ENCODE assay signal across 8 cellular contexts in genomic region chr6:133707456-133707855, GRCh38.
DNase-seq lines count a peak whose midpoint lies in the region; ATAC-seq and TF ChIP-seq lines count a peak whose summit lies in the region.

No MANE protein-coding gene starts in this region.

- WGBS in SK-N-SH (ENCODE audit: low lambda C conversion rate): 19% methylated on average over 4 of the region's 4 CpGs
- WGBS in gastroesophageal sphincter (ENCODE audit: low coverage in 1 of 2), 2 donors: 14 to 52% methylated on average over 4 of the region's 4 CpGs

- no peaks in the 10 kb centered on the region for H3K79me2 ChIP-seq in SK-N-SH (ENCODE audit: insufficient read depth)

- H3K27ac ChIP-seq in SK-N-SH (ENCODE audit: low read depth in 2 of 2, low read length in 1 of 2): no peak overlapping the region
- H3K27ac ChIP-seq in gastroesophageal sphincter: no peak overlapping the region

- no peak overlapping the region for H2AFZ ChIP-seq in SK-N-SH (ENCODE audit: low read depth)

- H3K4me3 ChIP-seq in NB4 (ENCODE audit: low read depth, low read length) (no peak overlapping the region), choroid plexus epithelial cell (ENCODE audit: low read depth, low read length) (no peak overlapping the region), SK-N-SH (ENCODE audit: low read depth in 2 of 2, low read length in 1 of 2) (no peak overlapping the region), gastroesophageal sphincter (no peak overlapping the region)

- no peak for TF ChIP-seq POLR2A in NB4 (IDR thresholded peaks at IDR 0.05; ENCODE audit: extremely low read depth, insufficient read length)
- no peak for TF ChIP-seq POLR2A in gastroesophageal sphincter (IDR thresholded peaks at IDR 0.05)

- no peaks in the 10 kb centered on the region for H3F3A ChIP-seq in SK-N-SH (replicated peaks; ENCODE audit: insufficient read depth)

- no peak overlapping the region for H3K9ac ChIP-seq in SK-N-SH

- CTCF ChIA-PET in SK-N-SH (lab: Yijun Ruan, JAX): no interaction called here

- POLR2A ChIA-PET in SK-N-SH (lab: Yijun Ruan, JAX): no interaction called here

- no peaks in the 10 kb centered on the region; the same call in 1 of the 2 replicates for H3K27me3 ChIP-seq in SK-N-SH (ENCODE audit: insufficient read depth)
- H3K27me3 ChIP-seq in gastroesophageal sphincter: no peaks in the 10 kb centered on the region

- no peak for TF ChIP-seq CTCF in AG09319 (IDR thresholded peaks at IDR 0.05; ENCODE audit: low read depth, low read length)
- TF ChIP-seq CTCF in NB4 (IDR thresholded peaks at IDR 0.05; ENCODE audit: low read depth, low read length): no peak
- no peak for TF ChIP-seq CTCF in choroid plexus epithelial cell (conservative IDR thresholded peaks at IDR 0.05; ENCODE audit: low read depth, low read length)
- TF ChIP-seq CTCF in SK-N-SH (IDR thresholded peaks at IDR 0.05): no peak
- no peak for TF ChIP-seq CTCF in gastroesophageal sphincter (IDR thresholded peaks at IDR 0.05)

- no peak for TF ChIP-seq RAD21 in SK-N-SH (IDR thresholded peaks at IDR 0.05; ENCODE audit: low read length)

- H3K9me3 ChIP-seq in SK-N-SH (no peaks in the 10 kb centered on the region), gastroesophageal sphincter (no peaks in the 10 kb centered on the region)

- ATAC-seq in GM19467 (IDR thresholded peaks at IDR 0.05; ENCODE audit: unreplicated experiment) (peak; percentile 53), gastroesophageal sphincter (no peak)

- no peak for TF ChIP-seq EP300 in SK-N-SH (IDR thresholded peaks at IDR 0.05; ENCODE audit: borderline replicate concordance in 1 of 2, low read depth in 1 of 2, low read length in 1 of 2)
- TF ChIP-seq EP300 in gastroesophageal sphincter (IDR thresholded peaks at IDR 0.05): no peak

- H3K36me3 ChIP-seq in SK-N-SH (replicated peaks in 1 of 2; ENCODE audit: control insufficient read depth in 1 of 2, insufficient read depth in 2 of 2, low read length in 1 of 2): no peaks in the 10 kb centered on the region
- no peaks in the 10 kb centered on the region for H3K36me3 ChIP-seq in gastroesophageal sphincter

- DNase-seq in AG09319 (ENCODE audit: extremely low read depth, low read depth) (peak; percentile 73), NB4 (ENCODE audit: low read depth) (peak; percentile 43), choroid plexus epithelial cell (ENCODE audit: low read depth) (peak; percentile 91), RKO (ENCODE audit: low spot score) (no peak), retina (no peak), SK-N-SH (no peak)

- no peaks in the 10 kb centered on the region for H4K20me1 ChIP-seq in SK-N-SH (ENCODE audit: insufficient read depth)

- H3K4me1 ChIP-seq in SK-N-SH (ENCODE audit: control insufficient read depth in 1 of 2, insufficient read depth in 2 of 2, low read depth in 1 of 2, low read length in 1 of 2) (no peaks in the 10 kb centered on the region), gastroesophageal sphincter (no peaks in the 10 kb centered on the region)

- H3K9me2 ChIP-seq in SK-N-SH: no peaks in the 10 kb centered on the region

- no peak overlapping the region for H3K4me2 ChIP-seq in SK-N-SH

TF ChIP-seq in SK-N-SH, 30 proteins besides CTCF, POLR2A, EP300 and RAD21:
- TF ChIP-seq PBX3 (IDR thresholded peaks at IDR 0.05): no peak
- no peak for TF ChIP-seq IRF3 (IDR thresholded peaks at IDR 0.05; ENCODE audit: low read depth, low read length)
- no peak for TF ChIP-seq POLR2AphosphoS5 (IDR thresholded peaks at IDR 0.05; ENCODE audit: low read depth, low read length)
- TF ChIP-seq TCF12 (IDR thresholded peaks at IDR 0.05): no peak
- TF ChIP-seq RXRA (IDR thresholded peaks at IDR 0.05; ENCODE audit: borderline replicate concordance, low read depth): no peak
- no peak for TF ChIP-seq FOXM1 (IDR thresholded peaks at IDR 0.05; ENCODE audit: low read depth)
- no peak for TF ChIP-seq FOXJ3 (CRISPR knock-in tag; IDR thresholded peaks at IDR 0.05)
- TF ChIP-seq RCOR1 (IDR thresholded peaks at IDR 0.05; ENCODE audit: low read length): no peak
- no peak for TF ChIP-seq ZBTB33 (IDR thresholded peaks at IDR 0.05; ENCODE audit: borderline replicate concordance, low read depth)
- no peak for TF ChIP-seq NRF1 (IDR thresholded peaks at IDR 0.05; ENCODE audit: low read depth, low read length)

Comparison
In these comparisons a context has a peak if more than half of its experiments do, and no peak if none do; other contexts are left out.
1. DNase-seq: peak in AG09319 (single experiment), NB4 (single experiment) and choroid plexus epithelial cell (single experiment); none in RKO (single experiment), retina (single experiment) and SK-N-SH (single experiment).